1 cellular context compared by ENCODE assay signal in the genomic region with DNA sequence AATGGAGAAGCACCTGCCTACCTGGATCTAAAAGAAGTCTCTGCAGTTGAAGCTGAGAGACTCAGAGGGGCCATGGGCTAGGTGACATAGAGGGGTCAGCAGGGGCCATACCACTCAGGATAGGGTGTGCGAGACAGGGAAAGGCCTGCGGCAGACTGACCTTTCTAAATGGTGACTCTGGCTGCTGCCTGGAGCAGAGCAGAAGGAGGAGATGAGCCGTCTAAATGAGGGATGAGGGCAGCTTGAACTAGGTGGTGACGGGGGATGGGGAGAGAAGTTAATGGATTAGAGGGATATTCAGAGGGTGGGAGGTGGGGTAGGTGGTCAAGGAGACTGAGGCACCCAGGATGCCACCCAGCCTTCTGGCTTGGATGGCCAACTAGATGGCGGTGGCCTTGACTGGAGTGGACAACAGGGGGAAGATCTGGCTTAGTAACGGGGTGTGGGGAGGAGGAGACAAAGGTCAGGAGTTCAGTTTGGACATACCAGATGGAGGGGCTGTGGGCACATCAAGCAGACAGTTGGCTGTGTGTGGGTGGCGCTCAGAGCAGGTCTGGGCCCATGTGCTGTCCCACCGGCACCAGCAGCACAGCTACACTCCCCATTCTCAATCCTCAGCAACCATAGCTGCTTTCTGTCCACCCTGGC.
TF ChIP-seq lines count a peak whose summit lies in the region.

No MANE protein-coding gene starts in this region.

TF ChIP-seq in IMR-90, 13 proteins besides CTCF, POLR2A, EP300 and RAD21:
- TF ChIP-seq SMC3 (IDR thresholded peaks at IDR 0.05; ENCODE audit: low read depth, low read length) (no peak), MAFK (IDR thresholded peaks at IDR 0.05; ENCODE audit: low read depth, low read length) (no peak), RFX5 (IDR thresholded peaks at IDR 0.05; ENCODE audit: low read depth, low read length) (no peak), CEBPB (IDR thresholded peaks at IDR 0.05; ENCODE audit: low read depth, low read length) (no peak), NFE2L2 (IDR thresholded peaks at IDR 0.05; ENCODE audit: low read depth, low read length) (no peak), RCOR1 (IDR thresholded peaks at IDR 0.05; ENCODE audit: insufficient replicate concordance, low read length) (no peak), FOS (IDR thresholded peaks at IDR 0.05; ENCODE audit: low read depth, low read length) (no peak), MAZ (IDR thresholded peaks at IDR 0.05; ENCODE audit: borderline replicate concordance, low read depth, low read length) (no peak)
- TF ChIP-seq, protein P1, sequence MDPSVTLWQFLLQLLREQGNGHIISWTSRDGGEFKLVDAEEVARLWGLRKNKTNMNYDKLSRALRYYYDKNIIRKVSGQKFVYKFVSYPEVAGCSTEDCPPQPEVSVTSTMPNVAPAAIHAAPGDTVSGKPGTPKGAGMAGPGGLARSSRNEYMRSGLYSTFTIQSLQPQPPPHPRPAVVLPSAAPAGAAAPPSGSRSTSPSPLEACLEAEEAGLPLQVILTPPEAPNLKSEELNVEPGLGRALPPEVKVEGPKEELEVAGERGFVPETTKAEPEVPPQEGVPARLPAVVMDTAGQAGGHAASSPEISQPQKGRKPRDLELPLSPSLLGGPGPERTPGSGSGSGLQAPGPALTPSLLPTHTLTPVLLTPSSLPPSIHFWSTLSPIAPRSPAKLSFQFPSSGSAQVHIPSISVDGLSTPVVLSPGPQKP (IDR thresholded peaks at IDR 0.05; ENCODE audit: borderline replicate concordance, low read depth, low read length), result no peak
- TF ChIP-seq, protein P2, sequence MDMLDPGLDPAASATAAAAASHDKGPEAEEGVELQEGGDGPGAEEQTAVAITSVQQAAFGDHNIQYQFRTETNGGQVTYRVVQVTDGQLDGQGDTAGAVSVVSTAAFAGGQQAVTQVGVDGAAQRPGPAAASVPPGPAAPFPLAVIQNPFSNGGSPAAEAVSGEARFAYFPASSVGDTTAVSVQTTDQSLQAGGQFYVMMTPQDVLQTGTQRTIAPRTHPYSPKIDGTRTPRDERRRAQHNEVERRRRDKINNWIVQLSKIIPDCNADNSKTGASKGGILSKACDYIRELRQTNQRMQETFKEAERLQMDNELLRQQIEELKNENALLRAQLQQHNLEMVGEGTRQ (IDR thresholded peaks at IDR 0.05; ENCODE audit: low read depth, low read length), result no peak
